Comparison of ENCODE assay signal across 18 cellular contexts in genomic region chr4:118898684-118899138, GRCh38. TPM values are rescaled to one million over a fixed set of nuclear protein-coding genes. Genes with fewer than 3 reads are reported as not detected.
A peak's percentile ranks its signal among the peaks of the same experiment; 100 is the strongest.
DNase-seq lines count a peak whose midpoint lies in the region; ATAC-seq and TF ChIP-seq lines count a peak whose summit lies in the region.
"Had no signal": no experiment of that assay in that cellular context is flagged by ENCODE, and none has a peak within 500 bp of the region (broad histone marks: within the 10 kb centered on the region; RNA-seq: fewer than 3 reads in every experiment).

No MANE protein-coding gene starts in this region.

- intact Hi-C loops in stomach (cut with DNase I; ENCODE audit: low total_unique reads), result no loop called here

- POLR2A ChIA-PET in RWPE1 (lab: Yijun Ruan, JAX; ENCODE audit: low non-redundant PET), result no interaction called here

- TF ChIP-seq CTCF in stomach (IDR thresholded peaks at IDR 0.05), result no peak
- no peak for TF ChIP-seq CTCF in RWPE1 (conservative IDR thresholded peaks at IDR 0.05; ENCODE audit: low read depth)

- peaks cover 0 to 3% of the 10 kb centered on the region in 2 donors for H3K4me1 ChIP-seq in muscle layer of duodenum (ENCODE audit: control insufficient read depth in 1 of 2, insufficient read depth in 2 of 2, low read length in 2 of 2)
- H3K4me1 ChIP-seq in stomach, result peaks cover 0 to 27% (median 3%) of the 10 kb centered on the region in 4 donors
- H3K4me1 ChIP-seq: suprapubic skin had no signal

- TF ChIP-seq POLR2A in stomach (IDR thresholded peaks at IDR 0.05), result no peak

- peak; percentile 52 for DNase-seq in GM03348 (ENCODE audit: low spot score)
- peak; percentile 19 for DNase-seq in fibroblast of gingiva (ENCODE audit: low read depth)
- no peak for DNase-seq in stomach
- no peak for DNase-seq in COR-L47 (lab: John Stamatoyannopoulos, UW)
- DNase-seq in RWPE1 (ENCODE audit: low spot score), result no peak
- DNase-seq: activated CD4-positive, CD25-positive, alpha-beta regulatory T cell treated with anti-CD3 and anti-CD28 coated beads, Interleukin-2, amount 50 U/mL, for 72 hours; activated CD8-positive, alpha-beta memory T cell treated with anti-CD3 and anti-CD28 coated beads for 24 hours; activated T-cell treated with anti-CD3 and anti-CD28 coated beads, Interleukin-2, amount 50 U/mL, for 72 hours; endodermal cell; hypothalamus; islet precursor cell; NCI-H1417; NCI-H524 had no signal

- WGBS in stomach, 5 donors, result 59 to 85% (median 75%) methylated on average over 6 of the region's 6 CpGs

- ATAC-seq in HG02852 (IDR thresholded peaks at IDR 0.05; ENCODE audit: unreplicated experiment), result no peak
- ATAC-seq in GM18909 (IDR thresholded peaks at IDR 0.05; ENCODE audit: poor library complexity, unreplicated experiment), result no peak
- ATAC-seq: activated T-cell treated with anti-CD3 and anti-CD28 coated beads, Interleukin-2, amount 50 U/mL, for 72 hours had no signal

- CTCF ChIA-PET in RWPE1 (lab: Yijun Ruan, JAX), result no interaction called here

- no peak overlapping the region for H3K4me3 ChIP-seq in muscle layer of duodenum (ENCODE audit: low read depth in 1 of 2, low read length in 2 of 2)
- no peak overlapping the region for H3K4me3 ChIP-seq in stomach
- H3K4me3 ChIP-seq: suprapubic skin had no signal

- H3K9me3 ChIP-seq in muscle layer of duodenum (ENCODE audit: control insufficient read depth in 1 of 2, low read length in 2 of 2) (no peaks in the 10 kb centered on the region), stomach (no peaks in the 10 kb centered on the region)
- H3K9me3 ChIP-seq: suprapubic skin had no signal

- H3K27me3 ChIP-seq in muscle layer of duodenum (ENCODE audit: low read depth, low read length) (no peaks in the 10 kb centered on the region), stomach (no peaks in the 10 kb centered on the region)
- H3K27me3 ChIP-seq: suprapubic skin had no signal

- H3K27ac ChIP-seq in muscle layer of duodenum (ENCODE audit: low read length) (peak overlapping the region; percentile 65), stomach (peak overlapping the region; percentile 4 to 85 (median 57)), RWPE1 (no peak overlapping the region)
- H3K27ac ChIP-seq: C4-2B, suprapubic skin had no signal

- no peak for TF ChIP-seq EP300 in stomach (IDR thresholded peaks at IDR 0.05)

- H3K36me3 ChIP-seq in muscle layer of duodenum (ENCODE audit: control insufficient read depth in 1 of 2, insufficient read depth in 2 of 2, low read length in 2 of 2) (no peaks in the 10 kb centered on the region), stomach (no peaks in the 10 kb centered on the region)
- H3K36me3 ChIP-seq: suprapubic skin had no signal

RNA-seq across cellular contexts. Expression of gene SYNPO2, which starts 10.1 kb away (rescaled TPM):
- total RNA-seq in stomach, result 100 to 1,000 TPM; 114 to 644 (median 427) TPM
- 10 to 100 TPM; 24.8 to 83.4 (median 34.5) TPM for polyA plus RNA-seq in stomach

Comparison
In these comparisons a context has a peak if more than half of its experiments do, and no peak if none do; other contexts are left out.
1. DNase-seq: peak in GM03348 (single experiment) and fibroblast of gingiva (single experiment); none in stomach (single experiment), COR-L47 (single experiment) and RWPE1 (single experiment).